In genomic region chr11:124068711-124069110, GRCh38 we compare ENCODE assay signal across 21 cellular contexts. TPM values are rescaled to one million over a fixed set of nuclear protein-coding genes. Genes with fewer than 3 reads are reported as not detected.
"Had no signal": no experiment of that assay in that cellular context is flagged by ENCODE, and none has a peak within 500 bp of the region (broad histone marks: within the 10 kb centered on the region; RNA-seq: fewer than 3 reads in every experiment).

No MANE protein-coding gene starts in this region.

- H3K4me3 ChIP-seq: PC-9 had no signal

- H3K4me3 Mint-ChIP-seq: activated CD4-positive, alpha-beta memory T cell treated with anti-CD3 and anti-CD28 coated beads for 36 hours; activated T-helper 17 cell treated with anti-CD3 and anti-CD28 coated beads, Interleukin-2, amount 50 U/mL, for 72 hours had no signal

- H3K36me3 Mint-ChIP-seq: activated CD4-positive, alpha-beta memory T cell treated with anti-CD3 and anti-CD28 coated beads for 36 hours; activated CD8-positive, alpha-beta memory T cell treated with anti-CD3 and anti-CD28 coated beads, Interleukin-2, amount 10 ng/mL, durations not matched to agents 7 days and 5 days; brain had no signal

- H3K27ac Mint-ChIP-seq: activated B cell treated with CpG ODN at 0.5 μM for 24 hours; activated CD4-positive, alpha-beta memory T cell treated with anti-CD3 and anti-CD28 coated beads for 36 hours; activated CD8-positive, alpha-beta memory T cell treated with anti-CD3 and anti-CD28 coated beads, Interleukin-2, amount 10 ng/mL, durations not matched to agents 7 days and 5 days; activated T-helper 17 cell treated with anti-CD3 and anti-CD28 coated beads, Interleukin-2, amount 50 U/mL, for 72 hours had no signal

- H3K27ac ChIP-seq: KMS-11, PC-9, RWPE1, VCaP had no signal

- H3K4me1 Mint-ChIP-seq: activated T-helper 17 cell treated with anti-CD3 and anti-CD28 coated beads, Interleukin-2, amount 50 U/mL, for 72 hours had no signal

- DNase-seq: activated B cell treated with CpG ODN at 0.5 μM for 24 hours; activated CD4-positive, CD25-positive, alpha-beta regulatory T cell treated with anti-CD3 and anti-CD28 coated beads, Interleukin-2, amount 50 U/mL, for 72 hours; activated CD8-positive, alpha-beta memory T cell treated with anti-CD3 and anti-CD28 coated beads for 24 hours; central memory CD4-positive, alpha-beta T cell; NCI-H187; NCI-H2029 treated with DMSO at 0.1 percent for 48 hours; NCI-H2107; T-helper 9 cell had no signal

- H3K9me3 Mint-ChIP-seq: activated B cell treated with CpG ODN at 0.5 μM for 24 hours; activated T-helper 17 cell treated with anti-CD3 and anti-CD28 coated beads, Interleukin-2, amount 50 U/mL, for 72 hours had no signal

RNA-seq across cellular contexts. Expression of gene OR10G7, which starts 27.6 kb away (rescaled TPM):
- total RNA-seq: activated B cell treated with CpG ODN at 0.5 μM for 24 hours; activated CD4-positive, alpha-beta memory T cell treated with anti-CD3 and anti-CD28 coated beads for 36 hours; activated CD8-positive, alpha-beta memory T cell treated with anti-CD3 and anti-CD28 coated beads, Interleukin-2, amount 10 ng/mL, durations not matched to agents 7 days and 5 days; activated T-helper 17 cell treated with anti-CD3 and anti-CD28 coated beads, Interleukin-2, amount 50 U/mL, for 72 hours; bronchial epithelial cell; cerebellum; LHCN-M2; M059J; PC-9; Right ventricle myocardium superior had no signal

RNA-seq across cellular contexts. Expression of gene OR10G8, which starts 42.1 kb away (rescaled TPM):
- total RNA-seq: activated B cell treated with CpG ODN at 0.5 μM for 24 hours; activated CD4-positive, alpha-beta memory T cell treated with anti-CD3 and anti-CD28 coated beads for 36 hours; activated CD8-positive, alpha-beta memory T cell treated with anti-CD3 and anti-CD28 coated beads, Interleukin-2, amount 10 ng/mL, durations not matched to agents 7 days and 5 days; activated T-helper 17 cell treated with anti-CD3 and anti-CD28 coated beads, Interleukin-2, amount 50 U/mL, for 72 hours; bronchial epithelial cell; cerebellum; LHCN-M2; M059J; PC-9; Right ventricle myocardium superior had no signal

RNA-seq across cellular contexts. Expression of gene OR10G9, which starts 45.9 kb away (rescaled TPM):
- total RNA-seq: activated B cell treated with CpG ODN at 0.5 μM for 24 hours; activated CD4-positive, alpha-beta memory T cell treated with anti-CD3 and anti-CD28 coated beads for 36 hours; activated CD8-positive, alpha-beta memory T cell treated with anti-CD3 and anti-CD28 coated beads, Interleukin-2, amount 10 ng/mL, durations not matched to agents 7 days and 5 days; activated T-helper 17 cell treated with anti-CD3 and anti-CD28 coated beads, Interleukin-2, amount 50 U/mL, for 72 hours; bronchial epithelial cell; cerebellum; LHCN-M2; M059J; PC-9; Right ventricle myocardium superior had no signal

RNA-seq across cellular contexts. Expression of gene OR10G4, which starts 55.9 kb away (rescaled TPM):
- total RNA-seq: activated B cell treated with CpG ODN at 0.5 μM for 24 hours; activated CD4-positive, alpha-beta memory T cell treated with anti-CD3 and anti-CD28 coated beads for 36 hours; activated CD8-positive, alpha-beta memory T cell treated with anti-CD3 and anti-CD28 coated beads, Interleukin-2, amount 10 ng/mL, durations not matched to agents 7 days and 5 days; activated T-helper 17 cell treated with anti-CD3 and anti-CD28 coated beads, Interleukin-2, amount 50 U/mL, for 72 hours; bronchial epithelial cell; LHCN-M2; M059J; PC-9; Right ventricle myocardium superior had no signal
